1 cellular context compared by ENCODE assay signal in the genomic region with DNA sequence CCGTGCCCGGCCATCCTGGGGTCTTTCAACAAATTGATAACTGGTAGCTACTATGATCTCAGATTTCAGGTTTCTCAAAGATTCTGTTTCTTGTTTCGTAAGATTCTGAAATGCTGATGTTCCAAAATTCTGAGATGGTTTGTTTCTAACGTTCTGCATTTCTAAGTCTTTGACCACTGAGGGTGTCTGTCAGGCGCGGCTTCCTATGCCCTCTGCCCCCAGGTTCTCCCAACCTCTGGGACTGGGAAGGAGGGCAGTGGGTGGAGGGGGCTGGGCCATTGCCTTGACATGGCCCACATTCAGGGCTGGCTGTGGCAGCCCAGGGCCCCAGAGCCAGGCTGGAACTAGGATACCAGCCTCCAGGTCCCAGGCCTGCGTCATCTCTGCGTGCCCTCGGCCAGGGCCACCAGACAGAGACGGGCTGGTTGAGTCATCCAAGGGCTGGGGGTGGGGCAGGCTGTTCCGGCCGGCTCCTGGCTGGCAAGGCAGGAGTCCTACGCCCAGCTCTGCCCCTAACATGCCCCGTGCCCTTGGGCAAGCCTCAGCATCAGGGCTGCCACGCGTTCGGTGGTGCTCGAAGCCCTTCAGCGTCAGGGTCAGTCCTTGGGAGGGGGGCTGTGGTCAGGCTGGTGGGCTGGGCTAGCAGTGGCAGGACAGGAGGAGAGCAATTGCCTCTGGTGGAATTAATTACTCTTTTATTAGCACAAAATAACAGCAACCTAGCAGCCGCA.
A peak's percentile ranks its signal among the peaks of the same experiment; 100 is the strongest.
TF ChIP-seq lines count a peak whose summit lies in the region.

No MANE protein-coding gene starts in this region.

TF ChIP-seq in HepG2, 621 proteins besides CTCF, POLR2A, EP300 and RAD21 (continued from another document and continues in another):
- TF ChIP-seq, protein P1, sequence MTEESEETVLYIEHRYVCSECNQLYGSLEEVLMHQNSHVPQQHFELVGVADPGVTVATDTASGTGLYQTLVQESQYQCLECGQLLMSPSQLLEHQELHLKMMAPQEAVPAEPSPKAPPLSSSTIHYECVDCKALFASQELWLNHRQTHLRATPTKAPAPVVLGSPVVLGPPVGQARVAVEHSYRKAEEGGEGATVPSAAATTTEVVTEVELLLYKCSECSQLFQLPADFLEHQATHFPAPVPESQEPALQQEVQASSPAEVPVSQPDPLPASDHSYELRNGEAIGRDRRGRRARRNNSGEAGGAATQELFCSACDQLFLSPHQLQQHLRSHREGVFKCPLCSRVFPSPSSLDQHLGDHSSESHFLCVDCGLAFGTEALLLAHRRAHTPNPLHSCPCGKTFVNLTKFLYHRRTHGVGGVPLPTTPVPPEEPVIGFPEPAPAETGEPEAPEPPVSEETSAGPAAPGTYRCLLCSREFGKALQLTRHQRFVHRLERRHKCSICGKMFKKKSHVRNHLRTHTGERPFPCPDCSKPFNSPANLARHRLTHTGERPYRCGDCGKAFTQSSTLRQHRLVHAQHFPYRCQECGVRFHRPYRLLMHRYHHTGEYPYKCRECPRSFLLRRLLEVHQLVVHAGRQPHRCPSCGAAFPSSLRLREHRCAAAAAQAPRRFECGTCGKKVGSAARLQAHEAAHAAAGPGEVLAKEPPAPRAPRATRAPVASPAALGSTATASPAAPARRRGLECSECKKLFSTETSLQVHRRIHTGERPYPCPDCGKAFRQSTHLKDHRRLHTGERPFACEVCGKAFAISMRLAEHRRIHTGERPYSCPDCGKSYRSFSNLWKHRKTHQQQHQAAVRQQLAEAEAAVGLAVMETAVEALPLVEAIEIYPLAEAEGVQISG (CRISPR knock-in tag; IDR thresholded peaks at IDR 0.05), result peak; percentile 39
- TF ChIP-seq CHD4 (IDR thresholded peaks at IDR 0.05; ENCODE audit: borderline replicate concordance, low read length) (no peak), MXD4 (CRISPR knock-in tag; IDR thresholded peaks at IDR 0.05) (peak; percentile 34; the same call in 1 of the 2 replicates), LCORL (IDR thresholded peaks at IDR 0.05) (no peak), LCORL (CRISPR knock-in tag; IDR thresholded peaks at IDR 0.05) (no peak), ZNF891 (CRISPR knock-in tag; IDR thresholded peaks at IDR 0.05) (peak; percentile 42; the same call in 1 of the 2 replicates), RELA (CRISPR knock-in tag; IDR thresholded peaks at IDR 0.05) (0 out of 2 replicates have a peak, but pooled peaks have one; percentile 47), KDM5B (CRISPR knock-in tag; IDR thresholded peaks at IDR 0.05; ENCODE audit: borderline replicate concordance) (no peak), ZBTB21 (CRISPR knock-in tag; IDR thresholded peaks at IDR 0.05) (0 out of 2 replicates have a peak, but pooled peaks have one; percentile 34), CBX5 (CRISPR knock-in tag; IDR thresholded peaks at IDR 0.05; ENCODE audit: borderline replicate concordance) (0 out of 2 replicates have a peak, but pooled peaks have one; percentile 18), GABPA (IDR thresholded peaks at IDR 0.05; ENCODE audit: low read depth, low read length) (no peak), GABPA (CRISPR knock-in tag; IDR thresholded peaks at IDR 0.05; ENCODE audit: low read depth) (no peak), KLF16 (CRISPR knock-in tag; IDR thresholded peaks at IDR 0.05) (0 out of 4 replicates have a peak, but pooled peaks of 1 of the 2 experiments have one; percentile 59), DPF2 (CRISPR knock-in tag; IDR thresholded peaks at IDR 0.05; ENCODE audit: borderline replicate concordance, low read depth) (no peak), ZNF18 (CRISPR knock-in tag; IDR thresholded peaks at IDR 0.05; ENCODE audit: insufficient replicate concordance) (peak; percentile 39), ZBTB4 (CRISPR knock-in tag; IDR thresholded peaks at IDR 0.05; ENCODE audit: borderline replicate concordance) (peak; percentile 83), HHEX (CRISPR knock-in tag; IDR thresholded peaks at IDR 0.05) (peak; percentile 17; the same call in 1 of the 2 replicates), SRSF9 (IDR thresholded peaks at IDR 0.05; ENCODE audit: borderline replicate concordance, insufficient read depth, low read depth, low read length, poor library complexity, severe bottlenecking) (no peak), ZNF296 (CRISPR knock-in tag; conservative IDR thresholded peaks at IDR 0.05) (no peak), RXRA (CRISPR knock-in tag; IDR thresholded peaks at IDR 0.05) (peak; percentile 60), MIXL1 (CRISPR knock-in tag; IDR thresholded peaks at IDR 0.05) (peak; percentile 7; the same call in 1 of the 2 replicates), KLF13 (CRISPR knock-in tag; IDR thresholded peaks at IDR 0.05) (peak; percentile 82; the same call in 1 of the 2 replicates), HES4 (CRISPR knock-in tag; IDR thresholded peaks at IDR 0.05; ENCODE audit: borderline replicate concordance) (no peak), MXI1 (IDR thresholded peaks at IDR 0.05; ENCODE audit: borderline replicate concordance, low read depth, low read length) (peak; percentile 21; the same call in 1 of the 3 replicates), ETV5 (CRISPR knock-in tag; IDR thresholded peaks at IDR 0.05; ENCODE audit: borderline replicate concordance) (peak; percentile 60), TEAD3 (CRISPR knock-in tag; optimal IDR thresholded peaks at IDR 0.05; ENCODE audit: borderline replicate concordance) (peak; percentile 45), YEATS2 (CRISPR knock-in tag; IDR thresholded peaks at IDR 0.05; ENCODE audit: borderline replicate concordance) (peak; percentile 80), ARHGAP35 (CRISPR knock-in tag; IDR thresholded peaks at IDR 0.05; ENCODE audit: borderline replicate concordance) (0 out of 2 replicates have a peak, but pooled peaks have one; percentile 22), PAWR (CRISPR knock-in tag; IDR thresholded peaks at IDR 0.05; ENCODE audit: borderline replicate concordance) (no peak), SOX5 (CRISPR knock-in tag; IDR thresholded peaks at IDR 0.05; ENCODE audit: borderline replicate concordance) (peak; percentile 42; the same call in 1 of the 2 replicates)
- TF ChIP-seq, protein P2, sequence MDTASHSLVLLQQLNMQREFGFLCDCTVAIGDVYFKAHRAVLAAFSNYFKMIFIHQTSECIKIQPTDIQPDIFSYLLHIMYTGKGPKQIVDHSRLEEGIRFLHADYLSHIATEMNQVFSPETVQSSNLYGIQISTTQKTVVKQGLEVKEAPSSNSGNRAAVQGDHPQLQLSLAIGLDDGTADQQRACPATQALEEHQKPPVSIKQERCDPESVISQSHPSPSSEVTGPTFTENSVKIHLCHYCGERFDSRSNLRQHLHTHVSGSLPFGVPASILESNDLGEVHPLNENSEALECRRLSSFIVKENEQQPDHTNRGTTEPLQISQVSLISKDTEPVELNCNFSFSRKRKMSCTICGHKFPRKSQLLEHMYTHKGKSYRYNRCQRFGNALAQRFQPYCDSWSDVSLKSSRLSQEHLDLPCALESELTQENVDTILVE (CRISPR knock-in tag; IDR thresholded peaks at IDR 0.05), result no peak
- TF ChIP-seq, protein P3, sequence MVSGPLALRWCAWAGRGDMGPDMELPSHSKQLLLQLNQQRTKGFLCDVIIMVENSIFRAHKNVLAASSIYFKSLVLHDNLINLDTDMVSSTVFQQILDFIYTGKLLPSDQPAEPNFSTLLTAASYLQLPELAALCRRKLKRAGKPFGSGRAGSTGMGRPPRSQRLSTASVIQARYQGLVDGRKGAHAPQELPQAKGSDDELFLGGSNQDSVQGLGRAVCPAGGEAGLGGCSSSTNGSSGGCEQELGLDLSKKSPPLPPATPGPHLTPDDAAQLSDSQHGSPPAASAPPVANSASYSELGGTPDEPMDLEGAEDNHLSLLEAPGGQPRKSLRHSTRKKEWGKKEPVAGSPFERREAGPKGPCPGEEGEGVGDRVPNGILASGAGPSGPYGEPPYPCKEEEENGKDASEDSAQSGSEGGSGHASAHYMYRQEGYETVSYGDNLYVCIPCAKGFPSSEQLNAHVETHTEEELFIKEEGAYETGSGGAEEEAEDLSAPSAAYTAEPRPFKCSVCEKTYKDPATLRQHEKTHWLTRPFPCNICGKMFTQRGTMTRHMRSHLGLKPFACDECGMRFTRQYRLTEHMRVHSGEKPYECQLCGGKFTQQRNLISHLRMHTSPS (CRISPR knock-in tag; IDR thresholded peaks at IDR 0.05; ENCODE audit: low read depth), result peak; percentile 96
- TF ChIP-seq, protein P4, sequence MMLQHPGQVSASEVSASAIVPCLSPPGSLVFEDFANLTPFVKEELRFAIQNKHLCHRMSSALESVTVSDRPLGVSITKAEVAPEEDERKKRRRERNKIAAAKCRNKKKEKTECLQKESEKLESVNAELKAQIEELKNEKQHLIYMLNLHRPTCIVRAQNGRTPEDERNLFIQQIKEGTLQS (CRISPR knock-in tag; IDR thresholded peaks at IDR 0.05), result peak; percentile 92
- TF ChIP-seq, protein P5, sequence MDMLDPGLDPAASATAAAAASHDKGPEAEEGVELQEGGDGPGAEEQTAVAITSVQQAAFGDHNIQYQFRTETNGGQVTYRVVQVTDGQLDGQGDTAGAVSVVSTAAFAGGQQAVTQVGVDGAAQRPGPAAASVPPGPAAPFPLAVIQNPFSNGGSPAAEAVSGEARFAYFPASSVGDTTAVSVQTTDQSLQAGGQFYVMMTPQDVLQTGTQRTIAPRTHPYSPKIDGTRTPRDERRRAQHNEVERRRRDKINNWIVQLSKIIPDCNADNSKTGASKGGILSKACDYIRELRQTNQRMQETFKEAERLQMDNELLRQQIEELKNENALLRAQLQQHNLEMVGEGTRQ (IDR thresholded peaks at IDR 0.05; ENCODE audit: low read depth, low read length), result no peak
- TF ChIP-seq, protein P5 (CRISPR knock-in tag; IDR thresholded peaks at IDR 0.05; ENCODE audit: borderline replicate concordance), result no peak
- TF ChIP-seq, protein P6, sequence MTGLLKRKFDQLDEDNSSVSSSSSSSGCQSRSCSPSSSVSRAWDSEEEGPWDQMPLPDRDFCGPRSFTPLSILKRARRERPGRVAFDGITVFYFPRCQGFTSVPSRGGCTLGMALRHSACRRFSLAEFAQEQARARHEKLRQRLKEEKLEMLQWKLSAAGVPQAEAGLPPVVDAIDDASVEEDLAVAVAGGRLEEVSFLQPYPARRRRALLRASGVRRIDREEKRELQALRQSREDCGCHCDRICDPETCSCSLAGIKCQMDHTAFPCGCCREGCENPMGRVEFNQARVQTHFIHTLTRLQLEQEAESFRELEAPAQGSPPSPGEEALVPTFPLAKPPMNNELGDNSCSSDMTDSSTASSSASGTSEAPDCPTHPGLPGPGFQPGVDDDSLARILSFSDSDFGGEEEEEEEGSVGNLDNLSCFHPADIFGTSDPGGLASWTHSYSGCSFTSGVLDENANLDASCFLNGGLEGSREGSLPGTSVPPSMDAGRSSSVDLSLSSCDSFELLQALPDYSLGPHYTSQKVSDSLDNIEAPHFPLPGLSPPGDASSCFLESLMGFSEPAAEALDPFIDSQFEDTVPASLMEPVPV (CRISPR knock-in tag; IDR thresholded peaks at IDR 0.05), result no peak
- TF ChIP-seq, protein P7, sequence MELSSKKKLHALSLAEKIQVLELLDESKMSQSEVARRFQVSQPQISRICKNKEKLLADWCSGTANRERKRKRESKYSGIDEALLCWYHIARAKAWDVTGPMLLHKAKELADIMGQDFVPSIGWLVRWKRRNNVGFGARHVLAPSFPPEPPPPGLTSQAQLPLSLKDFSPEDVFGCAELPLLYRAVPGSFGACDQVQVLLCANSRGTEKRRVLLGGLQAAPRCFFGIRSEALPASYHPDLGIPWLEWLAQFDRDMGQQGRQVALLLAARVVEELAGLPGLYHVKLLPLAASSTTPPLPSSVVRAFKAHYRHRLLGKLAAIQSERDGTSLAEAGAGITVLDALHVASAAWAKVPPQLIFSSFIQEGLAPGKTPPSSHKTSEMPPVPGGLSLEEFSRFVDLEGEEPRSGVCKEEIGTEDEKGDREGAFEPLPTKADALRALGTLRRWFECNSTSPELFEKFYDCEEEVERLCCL (CRISPR knock-in tag; IDR thresholded peaks at IDR 0.05; ENCODE audit: borderline replicate concordance), result no peak
